1 cellular context compared by ENCODE assay signal in the genomic region with DNA sequence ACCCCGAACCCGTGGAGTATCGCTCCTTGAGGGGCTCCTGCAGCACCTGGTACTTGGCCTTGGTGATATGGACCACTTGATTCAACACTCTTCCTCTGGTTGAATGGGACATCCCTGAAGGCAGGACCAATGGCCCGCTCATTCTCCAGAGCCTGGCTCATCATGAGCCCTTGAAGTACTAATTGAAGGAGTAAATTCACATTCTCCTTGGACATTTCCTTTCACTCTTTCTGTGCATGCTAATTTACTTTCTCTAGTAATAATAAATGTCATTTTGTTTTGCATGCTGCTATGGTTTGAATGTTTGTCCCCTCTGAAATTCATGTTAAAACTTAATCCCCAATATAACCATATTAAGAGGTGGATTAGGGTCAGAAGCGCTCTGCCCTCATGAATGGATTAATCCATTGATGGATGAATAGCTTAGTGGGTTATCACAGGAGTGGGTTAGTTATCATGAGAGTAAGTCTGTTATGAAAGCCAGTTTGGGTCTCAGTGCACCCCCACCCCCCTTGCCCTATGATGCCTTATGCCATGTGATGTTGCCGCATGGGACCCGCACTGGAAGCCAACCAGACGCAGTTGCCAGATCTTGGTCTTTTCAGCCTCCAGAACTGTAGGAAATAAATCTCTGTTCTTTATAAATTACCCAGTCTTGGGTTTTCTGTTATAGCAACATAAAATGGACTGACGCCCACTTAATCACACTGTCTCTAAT.
TF ChIP-seq lines count a peak whose summit lies in the region.

No MANE protein-coding gene starts in this region.

TF ChIP-seq in HEK293T, 16 proteins besides CTCF, POLR2A, EP300 and RAD21 (continued from another document):
- TF ChIP-seq SUZ12 (IDR thresholded peaks at IDR 0.05) (no peak), ARNT (IDR thresholded peaks at IDR 0.05) (no peak), ZNF384 (IDR thresholded peaks at IDR 0.05) (no peak), LEF1 (IDR thresholded peaks at IDR 0.05; ENCODE audit: borderline replicate concordance) (no peak), FOXA1 (IDR thresholded peaks at IDR 0.05) (no peak), HDGF (IDR thresholded peaks at IDR 0.05; ENCODE audit: borderline replicate concordance) (no peak)
